ENCODE assay signal across 8 cellular contexts in genomic region chr2:128317186-128317897, GRCh38. TPM values are rescaled to one million over a fixed set of nuclear protein-coding genes. Genes with fewer than 3 reads are reported as not detected.
DNase-seq lines count a peak whose midpoint lies in the region; ATAC-seq, FAIRE-seq and TF ChIP-seq lines count a peak whose summit lies in the region.

No MANE protein-coding gene starts in this region.

- no peaks in the 10 kb centered on the region for H3K9me3 ChIP-seq in keratinocyte (ENCODE audit: control insufficient read depth, low read depth, low read length)

- H3K4me3 ChIP-seq in astrocyte of the cerebellum (ENCODE audit: low read depth, low read length) (peak overlapping the region; percentile 85), keratinocyte (ENCODE audit: control insufficient read depth in 2 of 3, extremely low read depth in 1 of 3, insufficient read depth in 2 of 3, low read depth in 1 of 3, low read length in 3 of 3) (peak overlapping the region; percentile 69 to 93 (median 69))

- DNase-seq in activated naive CD4-positive, alpha-beta T cell treated with Interleukin-2 at 50 U/mL for 16 hours = peak; percentile 39
- no peak for DNase-seq in activated naive CD4-positive, alpha-beta T cell (lab: John Stamatoyannopoulos, UW)
- DNase-seq in NCI-H526 treated with DMSO at 0.1 percent for 48 hours (lab: John Stamatoyannopoulos, UW) = peak; percentile 66
- DNase-seq in astrocyte of the cerebellum (ENCODE audit: low read depth) = no peak
- no peak for DNase-seq in keratinocyte (ENCODE audit: low read depth, low spot score)
- peak; percentile 51 for DNase-seq in stimulated activated CD8-positive, alpha-beta memory T cell treated with anti-CD3 and anti-CD28 coated beads, Interleukin-4, amount 100 ng/mL, for 48 hours
- no peak for DNase-seq in central memory CD4-positive, alpha-beta T cell

- dilution Hi-C loops in keratinocyte (cut with MboI; ENCODE audit: extremely low pct_ligation_motif_present, low sequenced_read_pairs) = no loop called here

- H2AFZ ChIP-seq in keratinocyte (ENCODE audit: control insufficient read depth, low read length) = peak overlapping the region; percentile 3

- H3K27ac ChIP-seq in keratinocyte (ENCODE audit: control insufficient read depth, insufficient read depth, low read length) = no peak overlapping the region

- in situ Hi-C loops in astrocyte of the cerebellum (cut with HindIII; ENCODE audit: low sequenced_read_pairs) = loop anchor here (25.0 kb wide), 2 partner anchors 130 to 945 kb away; no protein-coding TSS in a partner anchor

- no peak for FAIRE-seq in keratinocyte (lab: Jason Lieb, UNC)

- TF ChIP-seq CTCF in astrocyte of the cerebellum (IDR thresholded peaks at IDR 0.05; ENCODE audit: low read depth, low read length, missing control alignments) (no peak), keratinocyte (optimal IDR thresholded peaks at IDR 0.05 in 1 of 3, IDR thresholded peaks at IDR 0.05 in 1 of 3, conservative IDR thresholded peaks at IDR 0.05 in 1 of 3; ENCODE audit: extremely low read depth in 1 of 3, insufficient read depth in 2 of 3, low read length in 3 of 3) (no peak)

- H3K9me1 ChIP-seq in keratinocyte (ENCODE audit: control insufficient read depth, extremely low read depth, insufficient read depth, low read length) = no peaks in the 10 kb centered on the region

- peaks cover 0 to 10% of the 10 kb centered on the region in 2 experiments for H3K36me3 ChIP-seq in keratinocyte (ENCODE audit: control insufficient read depth in 2 of 2, extremely low read depth in 1 of 2, insufficient read depth in 2 of 2, low read length in 2 of 2)

- peak overlapping the region; percentile 58 for H3K9ac ChIP-seq in keratinocyte (ENCODE audit: control insufficient read depth, extremely low read depth, insufficient read depth, low read length)

- peaks cover 18% of the 10 kb centered on the region for H3K4me1 ChIP-seq in keratinocyte (ENCODE audit: control insufficient read depth, extremely low read depth, insufficient read depth, low read length)

- H4K20me1 ChIP-seq in keratinocyte (ENCODE audit: control insufficient read depth, extremely low read depth, insufficient read depth, low read length) = peaks cover 43% of the 10 kb centered on the region

- peaks cover 54% of the 10 kb centered on the region for H3K79me2 ChIP-seq in keratinocyte (ENCODE audit: control insufficient read depth, insufficient read depth, low read length)

- peak; percentile 22 for ATAC-seq in HG02852 (IDR thresholded peaks at IDR 0.05; ENCODE audit: unreplicated experiment)

- no peaks in the 10 kb centered on the region for H3K27me3 ChIP-seq in keratinocyte (ENCODE audit: control insufficient read depth, extremely low read depth, insufficient read depth, low read length)

- peak overlapping the region; percentile 67 for H3K4me2 ChIP-seq in keratinocyte (ENCODE audit: control insufficient read depth, extremely low read depth, insufficient read depth, low read depth, low read length)

RNA-seq across cellular contexts. Expression of gene HS6ST1, which starts 1.3 kb away (rescaled TPM):
- 6.3 to 10.1 TPM (median 9.2 TPM) in 3 replicates for polyA plus RNA-seq in keratinocyte
- 6.5 TPM for polyA plus RNA-seq in keratinocyte (2011; ENCODE audit: low read depth)
- 4.5 and 10.8 TPM in 2 replicates for polyA plus RNA-seq in keratinocyte (2011; cell fraction: cytosol; rRNA removed)
- 11.0 and 15.0 TPM in 2 replicates for polyA plus RNA-seq in keratinocyte (2011; cell fraction: nucleus; rRNA removed)
- polyA plus RNA-seq in keratinocyte (2012; ENCODE audit: low replicate concordance) = 11.0 and 20.8 TPM in 2 replicates
- polyA minus RNA-seq in keratinocyte = 10.4 to 23.9 TPM (median 14.1 TPM) in 3 replicates
- polyA minus RNA-seq in keratinocyte (2011; cell fraction: cytosol; rRNA and poly(A)+ RNA removed) = 30.3 TPM
- polyA minus RNA-seq in keratinocyte (2011; cell fraction: nucleus; rRNA and poly(A)+ RNA removed) = 17.5 and 18.5 TPM in 2 replicates

Comparison
In these comparisons a context has a peak if more than half of its experiments do, and no peak if none do; other contexts are left out.
1. DNase-seq: peak in activated naive CD4-positive, alpha-beta T cell treated with Interleukin-2 at 50 U/mL for 16 hours (single experiment), NCI-H526 treated with DMSO at 0.1 percent for 48 hours (single experiment) and stimulated activated CD8-positive, alpha-beta memory T cell treated with anti-CD3 and anti-CD28 coated beads, Interleukin-4, amount 100 ng/mL, for 48 hours (single experiment); none in activated naive CD4-positive, alpha-beta T cell (0 of 4), astrocyte of the cerebellum (single experiment), keratinocyte (single experiment) and central memory CD4-positive, alpha-beta T cell (single experiment).